Comparison of ENCODE assay signal across 8 cellular contexts in genomic region chr9:4985376-4986266, GRCh38. TPM values are rescaled to one million over a fixed set of nuclear protein-coding genes. Genes with fewer than 3 reads are reported as not detected.
A peak's percentile ranks its signal among the peaks of the same experiment; 100 is the strongest.
DNase-seq lines count a peak whose midpoint lies in the region; ATAC-seq and TF ChIP-seq lines count a peak whose summit lies in the region.

No MANE protein-coding gene starts in this region.

- no peak overlapping the region for H2AK5ac ChIP-seq in IMR-90 (ENCODE audit: low read depth, low read length)

- peak overlapping the region; percentile 92 for H2BK5ac ChIP-seq in IMR-90 (ENCODE audit: low read depth, low read length, poor library complexity, severe bottlenecking)

- peaks cover 31% of the 10 kb centered on the region for H3K79me2 ChIP-seq in smooth muscle cell (ENCODE audit: low read depth)

- peak overlapping the region; percentile 94 for H3K27ac Mint-ChIP-seq in T-helper 17 cell
- H3K27ac Mint-ChIP-seq in central memory CD8-positive, alpha-beta T cell (ENCODE audit: low read depth): peak overlapping the region; percentile 84

- H3K4me1 Mint-ChIP-seq in T-helper 17 cell: peaks cover 23% of the 10 kb centered on the region
- peaks cover 25% of the 10 kb centered on the region for H3K4me1 Mint-ChIP-seq in central memory CD8-positive, alpha-beta T cell

- H3K27me3 ChIP-seq in IMR-90 (ENCODE audit: control insufficient read depth, insufficient read depth, low read length): no peaks in the 10 kb centered on the region
- H3K27me3 ChIP-seq in smooth muscle cell (ENCODE audit: low read depth): no peaks in the 10 kb centered on the region

- BruUV-seq in IMR-90 (replicated peaks; lab: Mats Ljungman, UMichigan): no TSS peak

- peak overlapping the region; percentile 62 for H2AK9ac ChIP-seq in IMR-90 (replicated peaks; ENCODE audit: low read depth, low read length, poor library complexity)

- H3K56ac ChIP-seq in IMR-90 (ENCODE audit: extremely low read depth, insufficient read depth, low read length): peak overlapping the region; percentile 82

- TF ChIP-seq CTCF in IMR-90 (conservative IDR thresholded peaks at IDR 0.05; ENCODE audit: low read depth, low read length) (no peak), smooth muscle cell (IDR thresholded peaks at IDR 0.05; ENCODE audit: borderline replicate concordance, insufficient read depth, poor library complexity, severe bottlenecking) (no peak)

- peak overlapping the region; percentile 95 for H3K27ac ChIP-seq in IMR-90 (ENCODE audit: insufficient read depth, low read length)
- H3K27ac ChIP-seq in smooth muscle cell (ENCODE audit: low read depth): peak overlapping the region; percentile 95

- H3K9ac ChIP-seq in IMR-90 (ENCODE audit: low read depth, low read length) (peak overlapping the region; percentile 70), smooth muscle cell (ENCODE audit: low read depth) (peak overlapping the region; percentile 88)

- no peaks in the 10 kb centered on the region for H3K9me3 Mint-ChIP-seq in central memory CD8-positive, alpha-beta T cell

- H3K9me1 ChIP-seq in IMR-90 (ENCODE audit: insufficient read depth, low read length): 0 out of 2 replicates have a peak, but pooled peaks cover 2% of the 10 kb centered on the region

- H4K20me1 ChIP-seq in IMR-90 (ENCODE audit: insufficient read depth, low read length) (no peaks in the 10 kb centered on the region), smooth muscle cell (ENCODE audit: low read depth) (peaks cover 20% of the 10 kb centered on the region)

- CTCF ChIA-PET in IMR-90 (lab: Yijun Ruan, JAX): interaction anchor here (0.6 to 1.1 kb wide), 4 partner anchors 202 to 615 kb away, joined by 3 to 4 read pairs (median 4); no protein-coding TSS in a partner anchor

- no peak overlapping the region for H2BK20ac ChIP-seq in IMR-90 (ENCODE audit: low read depth, low read length)

- peak overlapping the region; percentile 46; the same call in 1 of the 2 replicates for H4K91ac ChIP-seq in IMR-90 (ENCODE audit: insufficient read depth, low read depth, low read length)

- in situ Hi-C loops in IMR-90 (cut with MboI; ENCODE audit: low sequenced_read_pairs): loop anchor here (5.0 to 10.0 kb wide), 3 partner anchors 61 to 599 kb away; no protein-coding TSS in a partner anchor

- H3K4ac ChIP-seq in IMR-90 (ENCODE audit: low read depth, low read length): peak overlapping the region; percentile 93

- H3K27me3 Mint-ChIP-seq in T-helper 17 cell: no peaks in the 10 kb centered on the region
- no peaks in the 10 kb centered on the region for H3K27me3 Mint-ChIP-seq in central memory CD8-positive, alpha-beta T cell

- POLR2A ChIA-PET in IMR-90 (lab: Charles Lee; ENCODE audit: unreplicated experiment): interaction anchor here (0.6 kb wide), 1 partner anchor 200 kb away, joined by 3 read pairs; no protein-coding TSS in a partner anchor

- H3K79me1 ChIP-seq in IMR-90 (ENCODE audit: low read depth in 1 of 2, low read length in 2 of 2): peaks cover 12 to 33% of the 10 kb centered on the region in 2 experiments

- H3K18ac ChIP-seq in IMR-90 (ENCODE audit: low read depth, low read length): peak overlapping the region; percentile 1; the same call in 1 of the 2 replicates

- TF ChIP-seq POLR2A in IMR-90 (IDR thresholded peaks at IDR 0.05; ENCODE audit: low read depth, low read length): no peak

- peak overlapping the region; percentile 64 for H3K4me3 ChIP-seq in IMR-90 (ENCODE audit: insufficient read depth, low read depth, low read length)
- peak overlapping the region; percentile 69 for H3K4me3 ChIP-seq in smooth muscle cell

- TF ChIP-seq RAD21 in IMR-90 (IDR thresholded peaks at IDR 0.05; ENCODE audit: low read length): 0 out of 2 replicates have a peak, but pooled peaks have one; percentile 8

- peak overlapping the region; percentile 68 for H2BK120ac ChIP-seq in IMR-90 (ENCODE audit: low read depth, low read length)

- H3K14ac ChIP-seq in IMR-90 (replicated peaks; ENCODE audit: low read depth, low read length): peak overlapping the region; percentile 75

- H3K4me1 ChIP-seq in IMR-90 (ENCODE audit: control insufficient read depth, insufficient read depth, low read length) (0 out of 2 replicates have a peak, but pooled peaks cover 4% of the 10 kb centered on the region), smooth muscle cell (ENCODE audit: low read depth) (peaks cover 18% of the 10 kb centered on the region)

- intact Hi-C loops in IMR-90 (cut with micrococcal nuclease): loop anchor here (1.0 to 10.0 kb wide), 4 partner anchors 151 to 452 kb away; partner anchors contain the start of genes PLGRKT and RCL1

- peak overlapping the region; percentile 8 to 75; a peak in 2 of 4 replicates for H4K8ac ChIP-seq in IMR-90 (ENCODE audit: low read depth in 2 of 2, low read length in 2 of 2)

- peaks cover 17% of the 10 kb centered on the region for H3F3A ChIP-seq in smooth muscle cell (ENCODE audit: low read depth)

- peak; percentile 38 to 50 for DNase-seq in AML-193 (lab: John Stamatoyannopoulos, UW)
- DNase-seq in IMR-90: peak; percentile 45
- DNase-seq in T-helper 17 cell: peak in 2 of 3 donors; percentile 13 to 23
- DNase-seq in central memory CD8-positive, alpha-beta T cell (ENCODE audit: low spot score in 2 of 2): peak in 1 of 2 donors; percentile 15
- peak; percentile 76 for DNase-seq in islet precursor cell
- no peak for DNase-seq in smooth muscle cell (lab: John Stamatoyannopoulos, UW; ENCODE audit: unreplicated experiment)

- H2AFZ ChIP-seq in IMR-90 (replicated peaks; ENCODE audit: low read length, poor library complexity): peak overlapping the region; percentile 99
- peak overlapping the region; percentile 74 for H2AFZ ChIP-seq in smooth muscle cell (ENCODE audit: low read depth)

- H2BK15ac ChIP-seq in IMR-90 (ENCODE audit: low read depth, low read length): no peak overlapping the region

- dilution Hi-C loops in IMR-90 (cut with HindIII; ENCODE audit: low sequenced_read_pairs, unreplicated experiment): no loop called here

- H3K9me3 ChIP-seq in IMR-90 (ENCODE audit: control insufficient read depth, insufficient read depth, low read length) (no peaks in the 10 kb centered on the region), T-helper 17 cell (ENCODE audit: control insufficient read depth, low read length, poor library complexity, severe bottlenecking) (no peaks in the 10 kb centered on the region), smooth muscle cell (replicated peaks; ENCODE audit: low read depth) (no peaks in the 10 kb centered on the region)

- H3K36me3 ChIP-seq in IMR-90 (ENCODE audit: control insufficient read depth, insufficient read depth, low read length) (0 out of 2 replicates have a peak, but pooled peaks cover 2% of the 10 kb centered on the region), smooth muscle cell (ENCODE audit: low read depth) (no peaks in the 10 kb centered on the region)

- peak overlapping the region; percentile 71 for H3K23ac ChIP-seq in IMR-90 (ENCODE audit: low read depth, low read length)

- H4K5ac ChIP-seq in IMR-90 (ENCODE audit: low read depth, low read length): no peak overlapping the region

- 0% methylated on average over 12 of the region's 44 CpGs; no CpG with 5 or more reads in 1 of the 2 experiments for WGBS in IMR-90 (ENCODE audit: extremely low coverage in 2 of 2, insufficient read length in 1 of 2), 2 experiments
- WGBS in smooth muscle cell (ENCODE audit: low lambda C conversion rate): under 1% methylated on average over 43 of the region's 44 CpGs

- peak overlapping the region; percentile 86 for H3K4me2 ChIP-seq in IMR-90 (ENCODE audit: low read depth, low read length)
- peak overlapping the region; percentile 84 for H3K4me2 ChIP-seq in smooth muscle cell

- peak; percentile 27 for ATAC-seq in GM19023 (IDR thresholded peaks at IDR 0.05; ENCODE audit: unreplicated experiment)
- ATAC-seq in IMR-90 (ENCODE audit: low read depth): no peak; the same call in 1 of the 2 replicates
- peak; percentile 6 for ATAC-seq in T-helper 17 cell
- no peak for ATAC-seq in central memory CD8-positive, alpha-beta T cell (replicated peaks; ENCODE audit: extremely low read depth, poor library complexity, severe bottlenecking)
- ATAC-seq in GM21825 (IDR thresholded peaks at IDR 0.05; ENCODE audit: unreplicated experiment): no peak

- H3K36me3 Mint-ChIP-seq in T-helper 17 cell (ENCODE audit: low read depth): peaks cover 3% of the 10 kb centered on the region
- peaks cover 7% of the 10 kb centered on the region for H3K36me3 Mint-ChIP-seq in central memory CD8-positive, alpha-beta T cell (ENCODE audit: insufficient read depth)

- peak overlapping the region; percentile 99 for H3K4me3 Mint-ChIP-seq in T-helper 17 cell
- H3K4me3 Mint-ChIP-seq in central memory CD8-positive, alpha-beta T cell: peak overlapping the region; percentile 87

TF ChIP-seq in IMR-90, 13 proteins besides CTCF, POLR2A, EP300 and RAD21 (continues in another document):
- 0 out of 2 replicates have a peak, but pooled peaks have one; percentile 11 for TF ChIP-seq MXI1 (IDR thresholded peaks at IDR 0.05; ENCODE audit: borderline replicate concordance, low read depth, low read length)
- no peak for TF ChIP-seq CEBPB (IDR thresholded peaks at IDR 0.05; ENCODE audit: low read depth, low read length)
- TF ChIP-seq, protein P1, sequence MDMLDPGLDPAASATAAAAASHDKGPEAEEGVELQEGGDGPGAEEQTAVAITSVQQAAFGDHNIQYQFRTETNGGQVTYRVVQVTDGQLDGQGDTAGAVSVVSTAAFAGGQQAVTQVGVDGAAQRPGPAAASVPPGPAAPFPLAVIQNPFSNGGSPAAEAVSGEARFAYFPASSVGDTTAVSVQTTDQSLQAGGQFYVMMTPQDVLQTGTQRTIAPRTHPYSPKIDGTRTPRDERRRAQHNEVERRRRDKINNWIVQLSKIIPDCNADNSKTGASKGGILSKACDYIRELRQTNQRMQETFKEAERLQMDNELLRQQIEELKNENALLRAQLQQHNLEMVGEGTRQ (IDR thresholded peaks at IDR 0.05; ENCODE audit: low read depth, low read length): no peak
- no peak for TF ChIP-seq RFX5 (IDR thresholded peaks at IDR 0.05; ENCODE audit: low read depth, low read length)
- no peak for TF ChIP-seq FOS (IDR thresholded peaks at IDR 0.05; ENCODE audit: low read depth, low read length)
- TF ChIP-seq ELK1 (IDR thresholded peaks at IDR 0.05; ENCODE audit: borderline replicate concordance, low read depth, low read length): no peak

RNA-seq across cellular contexts. Expression of gene JAK2, which starts 0.5 kb away (rescaled TPM):
- total RNA-seq in IMR-90 (2012; rRNA removed) (6.1 and 7.2 TPM in 2 replicates), T-helper 17 cell (10 to 100 TPM; 14.6 TPM), smooth muscle cell (12.0 and 15.6 TPM in 2 replicates)
- polyA plus RNA-seq in IMR-90 (2012; rRNA removed) (1.6 and 2.3 TPM in 2 replicates), smooth muscle cell (4.9 and 5.8 TPM in 2 replicates)
- 0.31 and 0.57 TPM in 2 replicates for polyA plus RNA-seq in IMR-90 (2012; cell fraction: cytosol; rRNA removed)
- polyA plus RNA-seq in IMR-90 (2012; cell fraction: nucleus; rRNA removed; ENCODE audit: low replicate concordance): 0.51 and 3.4 TPM in 2 replicates

Comparison
In these comparisons a context has a peak if more than half of its experiments do, and no peak if none do; other contexts are left out.
1. ATAC-seq: peak in GM19023 (single experiment) and T-helper 17 cell (single experiment); none in IMR-90 (single experiment), central memory CD8-positive, alpha-beta T cell (single experiment) and GM21825 (single experiment).